Comparison of ENCODE assay signal across 8 cellular contexts in genomic region chr3:71208273-71209095, GRCh38.
DNase-seq lines count a peak whose midpoint lies in the region; TF ChIP-seq lines count a peak whose summit lies in the region.
"Had no signal": no experiment of that assay in that cellular context is flagged by ENCODE, and none has a peak within 500 bp of the region (broad histone marks: within the 10 kb centered on the region; RNA-seq: fewer than 3 reads in every experiment).

No MANE protein-coding gene starts in this region.

- WGBS in prostate gland: 46% methylated on average over 6 of the region's 6 CpGs

- H3K36me3 ChIP-seq in HUES48 (ENCODE audit: control insufficient read depth, insufficient read depth, low read length) (no peaks in the 10 kb centered on the region), colonic mucosa (no peaks in the 10 kb centered on the region), prostate gland (no peaks in the 10 kb centered on the region)

- H3K4me1 ChIP-seq in HUES48 (ENCODE audit: control insufficient read depth, insufficient read depth, low read length) (peaks cover 44% of the 10 kb centered on the region), colonic mucosa (no peaks in the 10 kb centered on the region), prostate gland (replicated peaks) (peaks cover 3% of the 10 kb centered on the region)

- intact Hi-C loops in colonic mucosa (cut with DNase I) (no loop called here), prostate gland (cut with DNase I) (no loop called here), posterior cingulate gyrus (cut with DNase I) (no loop called here)

- H3K9me3 ChIP-seq in HUES48 (ENCODE audit: control insufficient read depth, insufficient read depth, low read length) (no peaks in the 10 kb centered on the region), colonic mucosa (no peaks in the 10 kb centered on the region), prostate gland (no peaks in the 10 kb centered on the region)

- H3K9ac ChIP-seq in HUES48 (ENCODE audit: low read depth, low read length) (no peak overlapping the region), colonic mucosa (ENCODE audit: low read depth in 2 of 2, low read length in 2 of 2) (peak overlapping the region in 1 of 2 donors; percentile 24)

- H3K27ac ChIP-seq in HUES48 (ENCODE audit: low read depth, low read length) (peak overlapping the region; percentile 71), colonic mucosa (peak overlapping the region; percentile 56), prostate gland (peak overlapping the region; percentile 28 to 67)

- no peak for TF ChIP-seq POLR2A in prostate gland (IDR thresholded peaks at IDR 0.05)

- TF ChIP-seq CTCF in colonic mucosa (IDR thresholded peaks at IDR 0.05) (no peak), prostate gland (IDR thresholded peaks at IDR 0.05) (no peak)

- peak; percentile 84 for DNase-seq in NCI-H345 (lab: John Stamatoyannopoulos, UW)
- peak; percentile 38 for DNase-seq in colonic mucosa
- DNase-seq in prostate gland (ENCODE audit: low spot score): no peak
- DNase-seq in posterior cingulate gyrus: no peak
- no peak for DNase-seq in cerebellar nuclear complex (lab: John Stamatoyannopoulos, UW)
- no peak for DNase-seq in SKM-1 (lab: John Stamatoyannopoulos, UW; ENCODE audit: unreplicated experiment)
- DNase-seq: NCI-H187 treated with DMSO at 0.1 percent for 48 hours had no signal

- no peaks in the 10 kb centered on the region for H3K27me3 ChIP-seq in HUES48 (ENCODE audit: control insufficient read depth, insufficient read depth, low read length)
- no peaks in the 10 kb centered on the region for H3K27me3 ChIP-seq in colonic mucosa
- no peaks in the 10 kb centered on the region for H3K27me3 ChIP-seq in prostate gland (replicated peaks; ENCODE audit: insufficient read depth)

- H3K4me3 ChIP-seq in HUES48 (ENCODE audit: low read depth, low read length) (no peak overlapping the region), colonic mucosa (no peak overlapping the region), prostate gland (no peak overlapping the region)

Comparison
In these comparisons a context has a peak if more than half of its experiments do, and no peak if none do; other contexts are left out.
1. DNase-seq: peak in NCI-H345 (single experiment) and colonic mucosa (single experiment); none in prostate gland (single experiment), posterior cingulate gyrus (0 of 10), cerebellar nuclear complex (0 of 2) and SKM-1 (single experiment).
2. Peak in every context shown above with its lines, with median percentiles within 50 percentile points of each other: H3K27ac ChIP-seq.